ENCODE assay signal across 7 cellular contexts in the genomic region with DNA sequence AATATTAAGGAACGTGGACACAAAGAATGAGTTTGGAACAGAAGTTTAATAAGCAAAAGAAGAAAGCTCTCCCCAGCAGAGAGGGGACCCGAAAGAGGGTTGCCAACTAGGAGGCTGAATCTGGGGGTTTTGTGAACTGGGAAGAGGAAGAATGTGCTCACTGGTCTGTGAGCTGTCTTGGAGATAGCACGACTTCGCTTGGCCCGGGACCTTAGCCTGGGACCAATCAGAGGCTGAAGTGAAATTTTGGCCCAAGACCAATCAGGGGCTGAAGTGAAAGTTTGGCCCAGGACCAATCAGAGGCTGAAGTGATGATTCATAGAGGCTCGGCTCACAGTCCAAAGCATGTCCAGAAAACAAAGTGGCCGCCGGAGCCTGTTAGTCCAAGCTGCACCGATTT.
A peak's percentile ranks its signal among the peaks of the same experiment; 100 is the strongest.
DNase-seq lines count a peak whose midpoint lies in the region; ATAC-seq, FAIRE-seq and TF ChIP-seq lines count a peak whose summit lies in the region.
"Not testable (repeated sequence)": the region's sequence is repeated elsewhere in the genome, so short reads cannot be mapped to it uniquely, and the experiment has no call there.

No MANE protein-coding gene starts in this region.

- H3K79me2 ChIP-seq in HCT116 (ENCODE audit: insufficient read depth, low read length); endothelial cell of umbilical vein (ENCODE audit: control insufficient read depth, insufficient read depth, low read length): not testable (repeated sequence)

- H3K36me3 ChIP-seq in HCT116 (ENCODE audit: control insufficient read depth in 1 of 2, insufficient read depth in 2 of 2, low read length in 2 of 2); endothelial cell of umbilical vein (ENCODE audit: control insufficient read depth in 2 of 2, extremely low read depth in 1 of 2, insufficient read depth in 2 of 2, low read length in 2 of 2); heart left ventricle; pancreas: not testable (repeated sequence)

- not testable (repeated sequence) for H3K4me3 ChIP-seq in HCT116 (replicated peaks in 1 of 2; ENCODE audit: low read depth in 1 of 2, low read length in 2 of 2); endothelial cell of umbilical vein (replicated peaks in 1 of 3; ENCODE audit: insufficient read depth in 1 of 3, low read depth in 1 of 3, low read length in 3 of 3); right cardiac atrium (ENCODE audit: low read length); pancreas
- H3K4me3 ChIP-seq in heart left ventricle, result peak overlapping the region in 1 of 12 donors; percentile 28

- H3K4me2 ChIP-seq in HCT116 (ENCODE audit: low read length); endothelial cell of umbilical vein (ENCODE audit: insufficient read depth, low read length): not testable (repeated sequence)

- not testable (repeated sequence) for H3K9ac ChIP-seq in HCT116 (ENCODE audit: low read length); endothelial cell of umbilical vein (replicated peaks; ENCODE audit: extremely low read depth, insufficient read depth, low read length)

- H3K27me3 ChIP-seq in HCT116 (ENCODE audit: insufficient read depth, low read length); endothelial cell of umbilical vein (ENCODE audit: control insufficient read depth in 2 of 2, insufficient read depth in 2 of 2, low read length in 2 of 2); heart left ventricle; right cardiac atrium (ENCODE audit: control insufficient read depth, insufficient read depth); pancreas: not testable (repeated sequence)

- not testable (repeated sequence) for H3K9me3 ChIP-seq in HCT116 (ENCODE audit: control insufficient read depth in 1 of 2, insufficient read depth in 1 of 2, low read depth in 1 of 2, low read length in 2 of 2); endothelial cell of umbilical vein (replicated peaks; ENCODE audit: control insufficient read depth, insufficient read depth, low read length); heart left ventricle; right cardiac atrium (ENCODE audit: control insufficient read depth, low read length); pancreas

- not testable (repeated sequence) for H3K9me1 ChIP-seq in endothelial cell of umbilical vein (replicated peaks; ENCODE audit: control insufficient read depth, extremely low read depth, insufficient read depth, low read length)

- not testable (repeated sequence) for H2AFZ ChIP-seq in HCT116 (ENCODE audit: low read depth, low read length, poor library complexity, severe bottlenecking); endothelial cell of umbilical vein (ENCODE audit: low read depth, low read length)

- WGBS in heart left ventricle, 4 donors, result 60% methylated on average over 1 of the region's 9 CpGs; no CpG with 5 or more reads in 3 of the 4 donors
- no CpG with 5 or more reads among the region's 9 CpGs for WGBS in right cardiac atrium
- WGBS in pancreas, 2 donors, result no CpG with 5 or more reads among the region's 9 CpGs

- not testable (repeated sequence) for H3K4me1 ChIP-seq in HCT116 (ENCODE audit: control insufficient read depth in 1 of 2, insufficient read depth in 2 of 2, low read length in 2 of 2); endothelial cell of umbilical vein (ENCODE audit: control insufficient read depth, extremely low read depth, insufficient read depth, low read length); heart left ventricle; right cardiac atrium (ENCODE audit: control insufficient read depth, insufficient read depth, low read length); pancreas

- H3K27ac ChIP-seq in HCT116 (ENCODE audit: low read depth, low read length); endothelial cell of umbilical vein (ENCODE audit: insufficient read depth, low read depth, low read length); heart left ventricle; right cardiac atrium (ENCODE audit: low read length); pancreas: not testable (repeated sequence)

- TF ChIP-seq RAD21 in HCT116 (IDR thresholded peaks at IDR 0.05; ENCODE audit: low read depth), result not testable (repeated sequence)

- RAD21 ChIA-PET in HCT116 (lab: Charles Lee; ENCODE audit: low non-redundant PET in 1 of 2, low total read pairs in 2 of 2, uncharacterized antibody in 2 of 2, unreplicated experiment in 2 of 2), result not testable (repeated sequence)

- not testable (repeated sequence) for TF ChIP-seq POLR2A in HCT116 (IDR thresholded peaks at IDR 0.05; ENCODE audit: borderline replicate concordance, extremely low read depth, insufficient read depth, insufficient read length); endothelial cell of umbilical vein (IDR thresholded peaks at IDR 0.05; ENCODE audit: low read depth, low read length); heart left ventricle (IDR thresholded peaks at IDR 0.05)

- BruUV-seq in HCT116 (replicated peaks; lab: Mats Ljungman, UMichigan); endothelial cell of umbilical vein (replicated peaks; lab: Mats Ljungman, UMichigan): not testable (repeated sequence)

- not testable (repeated sequence) for DNase-seq in HCT116 (ENCODE audit: low read depth, low spot score); endothelial cell of umbilical vein (ENCODE audit: low read depth, low spot score); heart left ventricle; right cardiac atrium; pancreas

- FAIRE-seq in endothelial cell of umbilical vein (lab: Jason Lieb, UNC), result peak; percentile 90
- FAIRE-seq in pancreas (lab: Jason Lieb, UNC), result not testable (repeated sequence)

- dilution Hi-C loops in endothelial cell of umbilical vein (cut with MboI; ENCODE audit: extremely low pct_ligation_motif_present, low sequenced_read_pairs), result not testable (repeated sequence)

- CTCF ChIA-PET in HCT116 (lab: Charles Lee); endothelial cell of umbilical vein (lab: Charles Lee): not testable (repeated sequence)

- H3K9me2 ChIP-seq in HCT116 (ENCODE audit: insufficient read depth), result not testable (repeated sequence)

- ATAC-seq in HCT116, result peak; percentile 54; the same call in 1 of the 2 replicates
- ATAC-seq in HG03565 (IDR thresholded peaks at IDR 0.05; ENCODE audit: unreplicated experiment), result peak; percentile 75
- ATAC-seq in SK-N-SH treated with all-trans-retinoic acid at 6 μM for 48 hours, result peak; percentile 44; the same call in 2 of the 3 replicates
- ATAC-seq in heart left ventricle, result peak in 3 of 4 donors; percentile 32 to 86 (median 55)
- peak; percentile 66 to 88 for ATAC-seq in right cardiac atrium
- ATAC-seq in pancreas, result peak in 3 of 4 donors; percentile 51 to 59 (median 55)

- TF ChIP-seq CTCF in HCT116 (IDR thresholded peaks at IDR 0.05 in 2 of 3, conservative IDR thresholded peaks at IDR 0.05 in 1 of 3; ENCODE audit: borderline replicate concordance in 1 of 3, insufficient read depth in 1 of 3, low read depth in 2 of 3, low read length in 2 of 3); endothelial cell of umbilical vein (IDR thresholded peaks at IDR 0.05; ENCODE audit: extremely low read depth in 1 of 2, insufficient read depth in 1 of 2, low read depth in 1 of 2, low read length in 2 of 2); heart left ventricle (IDR thresholded peaks at IDR 0.05); pancreas (IDR thresholded peaks at IDR 0.05): not testable (repeated sequence)

- intact Hi-C loops in HCT116 (cut with micrococcal nuclease); endothelial cell of umbilical vein (cut with micrococcal nuclease); heart left ventricle (cut with DNase I); right cardiac atrium (cut with DNase I); pancreas (cut with DNase I): not testable (repeated sequence)

- H4K20me1 ChIP-seq in HCT116 (ENCODE audit: insufficient read depth); endothelial cell of umbilical vein (replicated peaks; ENCODE audit: control insufficient read depth, extremely low read depth, insufficient read depth, low read length): not testable (repeated sequence)

- POLR2A ChIA-PET in HCT116 (lab: Charles Lee), result interaction anchor here (0.6 kb wide), 1 partner anchor 96 kb away, joined by 3 read pairs; no protein-coding TSS in a partner anchor
- POLR2A ChIA-PET in endothelial cell of umbilical vein (lab: Charles Lee), result not testable (repeated sequence)
